Comparison of ENCODE assay signal across 12 cellular contexts in genomic region chr10:78336402-78336791, GRCh38.
DNase-seq lines count a peak whose midpoint lies in the region; ATAC-seq and TF ChIP-seq lines count a peak whose summit lies in the region.
"Had no signal": no experiment of that assay in that cellular context is flagged by ENCODE, and none has a peak within 500 bp of the region (broad histone marks: within the 10 kb centered on the region; RNA-seq: fewer than 3 reads in every experiment).

No MANE protein-coding gene starts in this region.

- TF ChIP-seq CTCF in AG09309 (IDR thresholded peaks at IDR 0.05; ENCODE audit: control insufficient read depth, insufficient read depth, low read depth, low read length, missing control alignments): no peak
- no peak for TF ChIP-seq CTCF in PC-3 (conservative IDR thresholded peaks at IDR 0.05; ENCODE audit: low read depth, low read length)
- no peak for TF ChIP-seq CTCF in fibroblast of lung (conservative IDR thresholded peaks at IDR 0.05 in 1 of 2, IDR thresholded peaks at IDR 0.05 in 1 of 2; ENCODE audit: low read depth in 1 of 2, low read length in 2 of 2)
- TF ChIP-seq CTCF in omental fat pad (IDR thresholded peaks at IDR 0.05): no peak
- no peak for TF ChIP-seq CTCF in OCI-LY7 (conservative IDR thresholded peaks at IDR 0.05; ENCODE audit: low read length)

- CTCF ChIA-PET in PC-3 (lab: Charles Lee) (no interaction called here), OCI-LY7 (lab: Charles Lee; ENCODE audit: unreplicated experiment) (no interaction called here)
- CTCF ChIA-PET in activated naive CD4-positive, alpha-beta T cell treated with anti-CD3 and anti-CD28 coated beads for 36 hours (lab: Charles Lee): no interaction called here
- CTCF ChIA-PET in activated naive CD4-positive, alpha-beta T cell treated with anti-CD3 and anti-CD28 coated beads, Interleukin-2, amount 10 ng/mL, durations not matched to agents 7 days and 5 days (lab: Charles Lee): no interaction called here

- H3K27ac Mint-ChIP-seq in activated naive CD8-positive, alpha-beta T cell treated with anti-CD3 and anti-CD28 coated beads for 36 hours: no peak overlapping the region
- H3K27ac Mint-ChIP-seq in activated naive CD4-positive, alpha-beta T cell treated with anti-CD3 and anti-CD28 coated beads for 36 hours: no peak overlapping the region
- H3K27ac Mint-ChIP-seq in activated naive CD4-positive, alpha-beta T cell treated with anti-CD3 and anti-CD28 coated beads, Interleukin-2, amount 10 ng/mL, durations not matched to agents 7 days and 5 days: no peak overlapping the region
- H3K27ac Mint-ChIP-seq: CD4-positive, alpha-beta memory T cell had no signal

- H3K27ac ChIP-seq in PC-3 (ENCODE audit: low read length) (no peak overlapping the region), fibroblast of lung (ENCODE audit: insufficient read depth, low read length) (peak overlapping the region; percentile 93), OCI-LY7 (ENCODE audit: low read depth, low read length, poor library complexity, severe bottlenecking) (no peak overlapping the region)
- H3K27ac ChIP-seq: HL-60 had no signal

- H3K4me3 ChIP-seq in AG09309 (ENCODE audit: control insufficient read depth, low read depth, low read length): no peak overlapping the region
- no peak overlapping the region for H3K4me3 ChIP-seq in PC-3 (ENCODE audit: low read length)
- no peak overlapping the region for H3K4me3 ChIP-seq in fibroblast of lung (replicated peaks in 1 of 4; ENCODE audit: control extremely low read depth in 1 of 4, insufficient read depth in 1 of 4, low read depth in 3 of 4, low read length in 4 of 4)
- no peak overlapping the region for H3K4me3 ChIP-seq in OCI-LY7 (ENCODE audit: low read depth, low read length, poor library complexity, severe bottlenecking)

- H3K79me2 ChIP-seq in PC-3 (ENCODE audit: low read length) (no peaks in the 10 kb centered on the region), fibroblast of lung (ENCODE audit: control insufficient read depth, insufficient read depth, low read length) (no peaks in the 10 kb centered on the region), OCI-LY7 (ENCODE audit: insufficient read depth, low read depth, low read length) (no peaks in the 10 kb centered on the region)

- DNase-seq in AG09309 (ENCODE audit: low read depth) (peak; percentile 84), PC-3 (peak; percentile 41), fibroblast of lung (ENCODE audit: low read depth in 2 of 2) (peak; percentile 87 to 97), omental fat pad (ENCODE audit: low spot score) (no peak), OCI-LY7 (ENCODE audit: low spot score) (no peak)
- no peak for DNase-seq in activated naive CD8-positive, alpha-beta T cell treated with anti-CD3 and anti-CD28 coated beads for 36 hours
- DNase-seq in activated naive CD4-positive, alpha-beta T cell treated with anti-CD3 and anti-CD28 coated beads for 36 hours: no peak
- no peak for DNase-seq in activated naive CD4-positive, alpha-beta T cell treated with anti-CD3 and anti-CD28 coated beads, Interleukin-2, amount 10 ng/mL, durations not matched to agents 7 days and 5 days
- DNase-seq: activated CD4-positive, alpha-beta T cell treated with anti-CD3 and anti-CD28 coated beads, Interleukin-2, amount 50 U/mL, for 1 hour; CD4-positive, alpha-beta memory T cell; NCI-H2107 had no signal

- H3K4me1 ChIP-seq in PC-3 (ENCODE audit: insufficient read depth, low read length) (no peaks in the 10 kb centered on the region; the same call in 1 of the 2 replicates), fibroblast of lung (ENCODE audit: control insufficient read depth, extremely low read depth, insufficient read depth, low read length) (peaks cover 20% of the 10 kb centered on the region), OCI-LY7 (ENCODE audit: insufficient read depth, low read length, poor library complexity, severe bottlenecking) (no peaks in the 10 kb centered on the region)

- H3K9me3 ChIP-seq in PC-3 (ENCODE audit: low read length) (no peaks in the 10 kb centered on the region), fibroblast of lung (ENCODE audit: control insufficient read depth, insufficient read depth, low read depth, low read length) (no peaks in the 10 kb centered on the region), OCI-LY7 (ENCODE audit: low read length) (no peaks in the 10 kb centered on the region)

- H3K4me3 Mint-ChIP-seq in activated naive CD8-positive, alpha-beta T cell treated with anti-CD3 and anti-CD28 coated beads for 36 hours: no peak overlapping the region
- no peak overlapping the region for H3K4me3 Mint-ChIP-seq in activated naive CD4-positive, alpha-beta T cell treated with anti-CD3 and anti-CD28 coated beads for 36 hours
- H3K4me3 Mint-ChIP-seq in activated naive CD4-positive, alpha-beta T cell treated with anti-CD3 and anti-CD28 coated beads, Interleukin-2, amount 10 ng/mL, durations not matched to agents 7 days and 5 days: no peak overlapping the region
- H3K4me3 Mint-ChIP-seq: CD4-positive, alpha-beta memory T cell had no signal

- H3K9me2 ChIP-seq in PC-3 (replicated peaks; ENCODE audit: low read length) (0 out of 2 replicates have a peak, but pooled peaks cover 5% of the 10 kb centered on the region), OCI-LY7 (ENCODE audit: insufficient read depth, low read length) (no peaks in the 10 kb centered on the region)

- peak; percentile 9; the same call in 1 of the 2 replicates for ATAC-seq in PC-3
- ATAC-seq in omental fat pad (ENCODE audit: low FRiP score): peak; percentile 7

- H3K36me3 ChIP-seq in PC-3 (ENCODE audit: low read depth, low read length) (no peaks in the 10 kb centered on the region), fibroblast of lung (ENCODE audit: control insufficient read depth, insufficient read depth, low read length) (no peaks in the 10 kb centered on the region), OCI-LY7 (ENCODE audit: insufficient read depth, low read length) (no peaks in the 10 kb centered on the region)

- H2AFZ ChIP-seq in PC-3 (ENCODE audit: low read length) (no peak overlapping the region), fibroblast of lung (ENCODE audit: low read length) (no peak overlapping the region), OCI-LY7 (ENCODE audit: low read length) (no peak overlapping the region)

- H3K27me3 ChIP-seq in PC-3 (ENCODE audit: low read length) (peaks cover 35% of the 10 kb centered on the region), fibroblast of lung (ENCODE audit: control insufficient read depth, insufficient read depth, low read length) (no peaks in the 10 kb centered on the region)

- H4K20me1 ChIP-seq in PC-3 (ENCODE audit: low read length): no peaks in the 10 kb centered on the region
- no peaks in the 10 kb centered on the region for H4K20me1 ChIP-seq in fibroblast of lung (ENCODE audit: control insufficient read depth, extremely low read depth, insufficient read depth, low read length)
- H4K20me1 ChIP-seq in OCI-LY7 (ENCODE audit: insufficient read depth, low read length): no peaks in the 10 kb centered on the region

- intact Hi-C loops in PC-3 (cut with micrococcal nuclease): loop anchor here (10.0 kb wide), 1 partner anchor 58 kb away; no protein-coding TSS in a partner anchor
- intact Hi-C loops in OCI-LY7 (cut with micrococcal nuclease; ENCODE audit: unreplicated experiment): no loop called here
- intact Hi-C loops in activated naive CD4-positive, alpha-beta T cell treated with anti-CD3 and anti-CD28 coated beads for 36 hours (cut with micrococcal nuclease): no loop called here

- H3K4me1 Mint-ChIP-seq in activated naive CD8-positive, alpha-beta T cell treated with anti-CD3 and anti-CD28 coated beads for 36 hours: no peaks in the 10 kb centered on the region
- no peaks in the 10 kb centered on the region for H3K4me1 Mint-ChIP-seq in activated naive CD4-positive, alpha-beta T cell treated with anti-CD3 and anti-CD28 coated beads for 36 hours (ENCODE audit: low read depth)
- no peaks in the 10 kb centered on the region for H3K4me1 Mint-ChIP-seq in activated naive CD4-positive, alpha-beta T cell treated with anti-CD3 and anti-CD28 coated beads, Interleukin-2, amount 10 ng/mL, durations not matched to agents 7 days and 5 days
- H3K4me1 Mint-ChIP-seq: CD4-positive, alpha-beta memory T cell had no signal

- H3K9me3 Mint-ChIP-seq in activated naive CD8-positive, alpha-beta T cell treated with anti-CD3 and anti-CD28 coated beads for 36 hours: no peaks in the 10 kb centered on the region
- H3K9me3 Mint-ChIP-seq in activated naive CD4-positive, alpha-beta T cell treated with anti-CD3 and anti-CD28 coated beads for 36 hours: no peaks in the 10 kb centered on the region
- H3K9me3 Mint-ChIP-seq in activated naive CD4-positive, alpha-beta T cell treated with anti-CD3 and anti-CD28 coated beads, Interleukin-2, amount 10 ng/mL, durations not matched to agents 7 days and 5 days: peaks cover 1% of the 10 kb centered on the region

- POLR2A ChIA-PET in PC-3 (lab: Charles Lee; ENCODE audit: unreplicated experiment): no interaction called here
- POLR2A ChIA-PET in OCI-LY7 (lab: Charles Lee): no interaction called here

- no TSS peak for BruUV-seq in PC-3 (replicated peaks; lab: Mats Ljungman, UMichigan)
- no TSS peak for BruUV-seq in OCI-LY7 (replicated peaks; lab: Mats Ljungman, UMichigan)

- H3K36me3 Mint-ChIP-seq in activated naive CD8-positive, alpha-beta T cell treated with anti-CD3 and anti-CD28 coated beads for 36 hours: no peaks in the 10 kb centered on the region
- H3K36me3 Mint-ChIP-seq in activated naive CD4-positive, alpha-beta T cell treated with anti-CD3 and anti-CD28 coated beads for 36 hours (ENCODE audit: low read depth): no peaks in the 10 kb centered on the region
- H3K36me3 Mint-ChIP-seq in activated naive CD4-positive, alpha-beta T cell treated with anti-CD3 and anti-CD28 coated beads, Interleukin-2, amount 10 ng/mL, durations not matched to agents 7 days and 5 days: no peaks in the 10 kb centered on the region
- H3K36me3 Mint-ChIP-seq: CD4-positive, alpha-beta memory T cell had no signal

- H3K9ac ChIP-seq in PC-3 (ENCODE audit: low read length) (no peak overlapping the region), fibroblast of lung (ENCODE audit: insufficient read depth, low read length) (no peak overlapping the region)

- no peaks in the 10 kb centered on the region for H3F3A ChIP-seq in PC-3 (ENCODE audit: low read length, unreplicated experiment)

- H3K4me2 ChIP-seq in PC-3 (ENCODE audit: low read length): no peak overlapping the region
- peak overlapping the region; percentile 33 for H3K4me2 ChIP-seq in fibroblast of lung (ENCODE audit: extremely low read depth, insufficient read depth, low read length)
- H3K4me2 ChIP-seq in OCI-LY7 (ENCODE audit: low read length): no peak overlapping the region

- no peaks in the 10 kb centered on the region for H3K27me3 Mint-ChIP-seq in activated naive CD8-positive, alpha-beta T cell treated with anti-CD3 and anti-CD28 coated beads for 36 hours
- H3K27me3 Mint-ChIP-seq in activated naive CD4-positive, alpha-beta T cell treated with anti-CD3 and anti-CD28 coated beads for 36 hours (ENCODE audit: low read depth): no peaks in the 10 kb centered on the region
- H3K27me3 Mint-ChIP-seq in activated naive CD4-positive, alpha-beta T cell treated with anti-CD3 and anti-CD28 coated beads, Interleukin-2, amount 10 ng/mL, durations not matched to agents 7 days and 5 days: peaks cover 6% of the 10 kb centered on the region

Comparison
In these comparisons a context has a peak if more than half of its experiments do, and no peak if none do; other contexts are left out.
1. DNase-seq: peak in AG09309 (single experiment), PC-3 (single experiment) and fibroblast of lung (2 of 2); none in omental fat pad (single experiment), OCI-LY7 (single experiment), activated naive CD8-positive, alpha-beta T cell treated with anti-CD3 and anti-CD28 coated beads for 36 hours (single experiment), activated naive CD4-positive, alpha-beta T cell treated with anti-CD3 and anti-CD28 coated beads for 36 hours (single experiment) and activated naive CD4-positive, alpha-beta T cell treated with anti-CD3 and anti-CD28 coated beads, Interleukin-2, amount 10 ng/mL, durations not matched to agents 7 days and 5 days (single experiment).